Comparison of ENCODE assay signal across 1 cellular context in the genomic region with DNA sequence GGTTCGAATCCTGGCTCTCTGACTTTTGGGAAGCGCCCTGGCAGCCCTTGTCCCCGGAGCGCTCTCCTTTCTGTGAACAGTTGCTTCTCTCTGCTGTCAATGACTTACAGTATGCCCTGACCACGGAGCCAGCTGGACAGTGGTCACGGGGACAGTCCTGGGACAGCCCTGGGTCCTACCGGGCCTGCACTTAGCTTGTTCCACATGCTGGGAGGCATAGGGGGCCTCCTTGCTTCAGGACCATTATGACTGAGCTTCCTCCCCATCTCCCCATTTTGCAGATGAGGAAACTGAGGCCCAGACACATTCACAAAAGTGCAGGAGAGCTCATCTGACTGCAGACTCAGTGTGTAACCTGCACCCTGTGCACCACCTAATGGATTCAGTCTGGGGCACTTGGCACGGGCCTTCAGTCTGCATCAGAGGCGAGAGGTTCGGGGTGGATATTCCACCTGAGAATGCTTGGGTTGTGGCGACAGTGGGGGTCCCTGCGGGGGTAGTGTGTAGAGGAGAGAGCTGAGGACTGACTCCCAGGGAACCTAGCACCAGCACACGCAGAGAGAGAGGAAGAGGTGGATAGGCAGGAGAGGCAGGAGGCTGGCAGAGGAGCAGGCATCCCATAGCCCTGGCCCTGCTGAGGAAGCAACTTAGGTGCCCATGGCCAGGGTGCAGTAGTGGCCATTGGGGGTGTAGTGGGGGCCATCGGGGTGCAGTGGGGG.
TF ChIP-seq lines count a peak whose summit lies in the region.

No MANE protein-coding gene starts in this region.

TF ChIP-seq in H1, 55 proteins besides CTCF, POLR2A, EP300 and RAD21:
- TF ChIP-seq SIN3A (conservative IDR thresholded peaks at IDR 0.05 in 1 of 2, IDR thresholded peaks at IDR 0.05 in 1 of 2; ENCODE audit: low read depth in 1 of 2, low read length in 2 of 2) (0 out of 4 replicates have a peak, but pooled peaks of 1 of the 2 experiments have one; percentile 9), PHF8 (conservative IDR thresholded peaks at IDR 0.05; ENCODE audit: low read depth, low read length) (no peak)
